In the genomic region with DNA sequence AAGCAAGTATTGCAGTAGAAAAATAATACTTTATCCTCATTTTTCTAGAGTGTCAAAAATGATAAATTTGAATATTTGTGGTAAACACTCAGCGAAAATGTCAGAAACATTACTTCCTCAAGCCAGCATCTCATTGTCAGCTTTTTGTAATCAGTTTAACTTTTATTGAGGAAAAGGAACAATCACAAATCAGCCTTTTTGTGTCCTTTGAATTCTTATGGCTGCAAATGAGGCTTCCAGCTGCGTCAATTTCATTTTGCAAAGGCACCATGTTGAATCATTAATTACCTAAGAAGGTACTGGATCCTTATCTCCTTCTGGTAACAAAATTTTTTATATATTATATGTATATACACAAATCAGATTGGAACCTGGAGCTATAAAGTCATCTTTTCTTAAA, we compare ENCODE assay signal across 26 cellular contexts.
"Had no signal": no experiment of that assay in that cellular context is flagged by ENCODE, and none has a peak within 500 bp of the region (broad histone marks: within the 10 kb centered on the region; RNA-seq: fewer than 3 reads in every experiment).

No MANE protein-coding gene starts in this region.

- H3K4me3 ChIP-seq: stomach, suprapubic skin, testis, thoracic aorta, thyroid gland, tibial artery, tibial nerve, transverse colon, upper lobe of left lung, upper lobe of right lung, uterus, vagina had no signal

- H3K4me1 ChIP-seq: stomach, suprapubic skin, testis, thyroid gland, tibial artery, tibial nerve, transverse colon, upper lobe of left lung, upper lobe of right lung, uterus, vagina had no signal

- DNase-seq: stimulated activated CD4-positive, alpha-beta T cell treated with anti-CD3 and anti-CD28 coated beads, Interleukin-2, amount 100 ng/mL, for 48 hours; stimulated activated CD4-positive, alpha-beta T cell treated with anti-CD3 and anti-CD28 coated beads, Interleukin-4, amount 100 ng/mL, for 1 hour; stimulated activated CD4-positive, alpha-beta T cell treated with anti-CD3 and anti-CD28 coated beads, Interleukin-4, amount 100 ng/mL, for 24 hours; stimulated activated CD4-positive, alpha-beta T cell treated with anti-CD3 and anti-CD28 coated beads, Interleukin-4, amount 100 ng/mL, for 4 hours; stimulated activated CD8-positive, alpha-beta memory T cell treated with anti-CD3 and anti-CD28 coated beads, Interleukin-4, amount 100 ng/mL, for 48 hours; stimulated activated naive B cell treated with anti-CD40 and anti-IgM and Interleukin-4, amounts not matched to agents 10 μg/mL and 1 μg/mL and 100 μg/mL, for 72 hours; stimulated activated naive CD4-positive, alpha-beta T cell; stimulated activated naive CD4-positive, alpha-beta T cell treated with Interleukin-2 at 50 U/mL for 16 hours; stimulated activated naive CD8-positive, alpha-beta T cell treated with anti-CD3 and anti-CD28 coated beads, Interleukin-15, amount 100 ng/mL, for 72 hours; stimulated activated naive CD8-positive, alpha-beta T cell treated with anti-CD3 and anti-CD28 coated beads, Interleukin-15, Interleukin-2, amounts not matched to agents 100 U/mL and 50 U/mL, for 24 hours; stomach; substantia nigra; testis; thyroid gland; tibial artery; transverse colon; trophoblast cell; upper lobe of left lung; upper lobe of right lung; uterus had no signal

- H3K27ac ChIP-seq: stomach, suprapubic skin, testis, thoracic aorta, thyroid gland, tibial artery, tibial nerve, transverse colon, upper lobe of left lung, upper lobe of right lung, uterus, vagina had no signal

- H3K36me3 ChIP-seq: stomach, suprapubic skin, thoracic aorta, thyroid gland, tibial artery, tibial nerve, transverse colon, upper lobe of left lung, upper lobe of right lung, uterus, vagina had no signal

- H3K27me3 ChIP-seq: stomach, suprapubic skin, testis, thyroid gland, tibial artery, tibial nerve, transverse colon, upper lobe of left lung, upper lobe of right lung, uterus, vagina had no signal

- H3K9me3 ChIP-seq: stomach, suprapubic skin, testis, thoracic aorta, thyroid gland, tibial artery, tibial nerve, transverse colon, upper lobe of left lung, upper lobe of right lung, uterus, vagina had no signal

- ATAC-seq: stimulated activated effector memory CD8-positive, alpha-beta T cell treated with anti-CD3 and anti-CD28 coated beads, Interleukin-12 subunit alpha, Interleukin-12 subunit beta, amount 100 ng/mL, for 72 hours; stimulated activated memory B cell treated with anti-CD40 and anti-IgM and Interleukin-4, amounts not matched to agents 10 μg/mL and 1 μg/mL and 100 μg/mL, for 72 hours; stimulated activated naive B cell treated with anti-CD40 and anti-IgM and Interleukin-4, amounts not matched to agents 10 μg/mL and 1 μg/mL and 100 μg/mL, for 72 hours; stimulated activated naive CD8-positive, alpha-beta T cell treated with anti-CD3 and anti-CD28 coated beads, Interleukin-15, amount 100 ng/mL, for 72 hours; stimulated activated naive CD8-positive, alpha-beta T cell treated with anti-CD3 and anti-CD28 coated beads, Interleukin-15, Interleukin-2, amounts not matched to agents 100 U/mL and 50 U/mL, for 24 hours; upper lobe of right lung had no signal
